In genomic region chr11:12224537-12224893, GRCh38 we compare ENCODE assay signal across 8 cellular contexts.
A peak's percentile ranks its signal among the peaks of the same experiment; 100 is the strongest.
DNase-seq lines count a peak whose midpoint lies in the region; ATAC-seq lines count a peak whose summit lies in the region.

No MANE protein-coding gene starts in this region.

- DNase-seq in RPMI8226 (peak; percentile 94), activated gamma-delta T cell treated with Interleukin-2 at 50 U/mL for 16 hours (peak; percentile 92), Right ventricle myocardium superior (peak; percentile 88), islet precursor cell (no peak), NCI-H510A (lab: John Stamatoyannopoulos, UW) (no peak)
- DNase-seq in stimulated activated CD4-positive, alpha-beta T cell treated with anti-CD3 and anti-CD28 coated beads, Interleukin-1b, Interleukin-23, amount 100 ng/mL, for 48 hours, result peak; percentile 94

- ATAC-seq in GM18519 (IDR thresholded peaks at IDR 0.05; ENCODE audit: low FRiP score, unreplicated experiment) (peak; percentile 87), HG02981 (IDR thresholded peaks at IDR 0.05; ENCODE audit: unreplicated experiment) (peak; percentile 97), Right ventricle myocardium superior (ENCODE audit: poor library complexity) (peak; percentile 11)

- intact Hi-C loops in Right ventricle myocardium superior (cut with DNase I), result loop anchor here (10.0 kb wide), 1 partner anchor 60 kb away; no protein-coding TSS in a partner anchor

Comparison
In these comparisons a context has a peak if more than half of its experiments do, and no peak if none do; other contexts are left out.
1. ATAC-seq: peak in every context shown above with its lines; median percentile 97 in HG02981; 87 in GM18519; 11 in Right ventricle myocardium superior.
2. DNase-seq: peak in RPMI8226 (single experiment), activated gamma-delta T cell treated with Interleukin-2 at 50 U/mL for 16 hours (single experiment), Right ventricle myocardium superior (single experiment) and stimulated activated CD4-positive, alpha-beta T cell treated with anti-CD3 and anti-CD28 coated beads, Interleukin-1b, Interleukin-23, amount 100 ng/mL, for 48 hours (single experiment); none in islet precursor cell (single experiment) and NCI-H510A (single experiment).